ENCODE assay signal across 25 cellular contexts in the genomic region with DNA sequence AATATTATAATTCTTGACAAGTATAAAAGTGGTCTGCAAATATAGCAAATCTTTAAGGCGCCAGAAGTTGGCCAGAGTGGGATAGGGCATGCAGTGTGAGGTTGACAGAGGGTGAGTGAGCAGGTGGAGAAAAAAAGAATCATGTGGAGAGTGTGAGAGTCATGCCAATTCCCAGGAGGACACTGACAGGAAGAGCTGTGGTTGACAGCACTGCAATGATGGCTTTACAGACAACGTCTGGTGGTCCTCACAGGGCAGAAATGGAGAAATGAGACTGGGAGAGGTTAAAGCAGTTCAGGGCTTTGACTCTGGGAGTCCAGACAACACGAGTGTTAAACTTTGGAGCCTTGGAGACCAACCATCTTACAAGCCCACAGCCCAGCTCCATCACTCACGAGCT. TPM values are rescaled to one million over a fixed set of nuclear protein-coding genes. Genes with fewer than 3 reads are reported as not detected.
"Had no signal": no experiment of that assay in that cellular context is flagged by ENCODE, and none has a peak within 500 bp of the region (broad histone marks: within the 10 kb centered on the region; RNA-seq: fewer than 3 reads in every experiment).

No MANE protein-coding gene starts in this region.

- H3K4me3 ChIP-seq: cardiac muscle cell, coronary artery, right atrium auricular region had no signal

- H3K4me1 Mint-ChIP-seq: activated T-helper 17 cell treated with anti-CD3 and anti-CD28 coated beads, Interleukin-2, amount 50 U/mL, for 72 hours; nephron progenitor cell had no signal

- H3K27me3 ChIP-seq: cardiac muscle cell, foreskin keratinocyte, right atrium auricular region had no signal

- H3K9me3 ChIP-seq: right atrium auricular region had no signal

- H3K27ac Mint-ChIP-seq: activated naive CD4-positive, alpha-beta T cell treated with anti-CD3 and anti-CD28 coated beads for 36 hours; activated T-helper 17 cell treated with anti-CD3 and anti-CD28 coated beads, Interleukin-2, amount 50 U/mL, for 72 hours; nephron progenitor cell; progenitor cell of endocrine pancreas; type B pancreatic cell had no signal

- ATAC-seq: activated T-helper 17 cell treated with anti-CD3 and anti-CD28 coated beads, Interleukin-2, amount 50 U/mL, for 72 hours; foreskin keratinocyte; left ventricle myocardium superior; stimulated activated naive CD8-positive, alpha-beta T cell treated with anti-CD3 and anti-CD28 coated beads, Interleukin-15, amount 100 ng/mL, for 72 hours had no signal

- H3K27me3 Mint-ChIP-seq: activated T-helper 17 cell treated with anti-CD3 and anti-CD28 coated beads, Interleukin-2, amount 50 U/mL, for 72 hours; progenitor cell of endocrine pancreas; stimulated activated naive CD8-positive, alpha-beta T cell treated with anti-CD3 and anti-CD28 coated beads, Interleukin-15, amount 100 ng/mL, for 72 hours; type B pancreatic cell had no signal

- H3K4me1 ChIP-seq: foreskin keratinocyte, right atrium auricular region had no signal

- DNase-seq: activated CD4-positive, alpha-beta T cell treated with anti-CD3 and anti-CD28 coated beads for 1 hour; activated CD4-positive, alpha-beta T cell treated with anti-CD3 and anti-CD28 coated beads, Interleukin-2, amount 50 U/mL, for 4 hours; activated naive CD4-positive, alpha-beta T cell treated with anti-CD3 and anti-CD28 coated beads for 36 hours; activated T-cell treated with anti-CD3 and anti-CD28 coated beads for 4 hours; effector CD8-positive, alpha-beta T cell; foreskin keratinocyte; glutamatergic neuron; hypothalamus; kidney; left ventricle myocardium superior; mesendoderm; nephron progenitor cell; occipital lobe; small intestine; stimulated activated CD4-positive, alpha-beta T cell treated with anti-CD3 and anti-CD28 coated beads, Interleukin-4, amount 100 ng/mL, for 4 hours; stimulated activated CD8-positive, alpha-beta memory T cell treated with anti-CD3 and anti-CD28 coated beads, Interleukin-4, amount 100 ng/mL, for 48 hours; stimulated activated naive CD8-positive, alpha-beta T cell treated with anti-CD3 and anti-CD28 coated beads, Interleukin-15, amount 100 ng/mL, for 72 hours; T-helper 1 cell; T1000 had no signal

- H3K9me3 Mint-ChIP-seq: activated naive CD4-positive, alpha-beta T cell treated with anti-CD3 and anti-CD28 coated beads for 36 hours; activated T-helper 17 cell treated with anti-CD3 and anti-CD28 coated beads, Interleukin-2, amount 50 U/mL, for 72 hours; nephron progenitor cell; stimulated activated naive CD8-positive, alpha-beta T cell treated with anti-CD3 and anti-CD28 coated beads, Interleukin-15, amount 100 ng/mL, for 72 hours; type B pancreatic cell had no signal

- H3K4me3 Mint-ChIP-seq: activated naive CD4-positive, alpha-beta T cell treated with anti-CD3 and anti-CD28 coated beads for 36 hours; activated T-helper 17 cell treated with anti-CD3 and anti-CD28 coated beads, Interleukin-2, amount 50 U/mL, for 72 hours; nephron progenitor cell; stimulated activated naive CD8-positive, alpha-beta T cell treated with anti-CD3 and anti-CD28 coated beads, Interleukin-15, amount 100 ng/mL, for 72 hours; type B pancreatic cell had no signal

- H3K27ac ChIP-seq: cardiac muscle cell, coronary artery, foreskin keratinocyte, right atrium auricular region had no signal

RNA-seq across cellular contexts. Expression of gene SERPIND1, which starts 34.9 kb away (rescaled TPM):
- total RNA-seq: activated naive CD4-positive, alpha-beta T cell treated with anti-CD3 and anti-CD28 coated beads for 36 hours; foreskin keratinocyte; kidney; left ventricle myocardium superior had no signal
- polyA plus RNA-seq: foreskin keratinocyte had no signal
